Comparison of ENCODE assay signal across 15 cellular contexts in genomic region chr9:98521141-98521540, GRCh38.
DNase-seq lines count a peak whose midpoint lies in the region; ATAC-seq and TF ChIP-seq lines count a peak whose summit lies in the region.
"Had no signal": no experiment of that assay in that cellular context is flagged by ENCODE, and none has a peak within 500 bp of the region (broad histone marks: within the 10 kb centered on the region; RNA-seq: fewer than 3 reads in every experiment).

No MANE protein-coding gene starts in this region.

- no peak overlapping the region for H3K4me3 ChIP-seq in SK-N-SH (ENCODE audit: low read depth in 2 of 2, low read length in 1 of 2)
- no peak overlapping the region for H3K4me3 ChIP-seq in fibroblast of villous mesenchyme (ENCODE audit: low read depth, low read length)
- no peak overlapping the region for H3K4me3 ChIP-seq in vagina
- H3K4me3 ChIP-seq: right lobe of liver had no signal

- H3K9me2 ChIP-seq in SK-N-SH = no peaks in the 10 kb centered on the region

- 13% methylated on average over 3 of the region's 3 CpGs for WGBS in SK-N-SH (ENCODE audit: low lambda C conversion rate)

- no peak for ATAC-seq in SK-N-SH treated with all-trans-retinoic acid at 6 μM for 48 hours
- ATAC-seq: right lobe of liver had no signal

- no peak for TF ChIP-seq EP300 in SK-N-SH (IDR thresholded peaks at IDR 0.05; ENCODE audit: borderline replicate concordance in 1 of 2, low read depth in 1 of 2, low read length in 1 of 2)

- no peak overlapping the region for H3K9ac ChIP-seq in SK-N-SH

- H3K79me2 ChIP-seq in SK-N-SH (ENCODE audit: insufficient read depth) = no peaks in the 10 kb centered on the region

- no peak for TF ChIP-seq POLR2A in vagina (IDR thresholded peaks at IDR 0.05)

- intact Hi-C loops in vagina (cut with DNase I) = no loop called here

- CTCF ChIA-PET in SK-N-SH (lab: Yijun Ruan, JAX) = no interaction called here

- H3F3A ChIP-seq in SK-N-SH (replicated peaks; ENCODE audit: insufficient read depth) = peaks cover 4% of the 10 kb centered on the region

- TF ChIP-seq CTCF in SK-N-SH (IDR thresholded peaks at IDR 0.05) = no peak
- no peak for TF ChIP-seq CTCF in fibroblast of villous mesenchyme (IDR thresholded peaks at IDR 0.05; ENCODE audit: insufficient read depth, low read depth, low read length)
- TF ChIP-seq CTCF in vagina (IDR thresholded peaks at IDR 0.05) = no peak

- H3K4me1 ChIP-seq in SK-N-SH (ENCODE audit: control insufficient read depth in 1 of 2, insufficient read depth in 2 of 2, low read depth in 1 of 2, low read length in 1 of 2) (no peaks in the 10 kb centered on the region; a peak in 1 of 4 replicates), vagina (no peaks in the 10 kb centered on the region)
- H3K4me1 ChIP-seq: right lobe of liver had no signal

- DNase-seq in SK-N-SH (no peak), amniotic epithelial cell (ENCODE audit: low read depth) (peak; percentile 67), fibroblast of villous mesenchyme (ENCODE audit: low read depth) (peak; percentile 26), vagina (ENCODE audit: extremely low spot score in 2 of 2) (peak; percentile 71 to 72), activated gamma-delta T cell (lab: John Stamatoyannopoulos, UW) (no peak), T-helper 2 cell (no peak), SW480 (ENCODE audit: low spot score) (no peak)
- DNase-seq: activated CD4-positive, alpha-beta T cell treated with anti-CD3 and anti-CD28 coated beads for 1 hour; erythroblast; NCI-H146; OCI-M1; right lobe of liver; stimulated activated CD4-positive, alpha-beta T cell treated with anti-CD3 and anti-CD28 coated beads, Interleukin-4, amount 100 ng/mL, for 24 hours; T-helper 1 cell had no signal

- POLR2A ChIA-PET in SK-N-SH (lab: Yijun Ruan, JAX) = no interaction called here

- H3K27ac ChIP-seq in SK-N-SH (ENCODE audit: low read depth in 2 of 2, low read length in 1 of 2) = peak overlapping the region in 1 of 2 experiments; percentile 55; a peak in 2 of 4 replicates
- H3K27ac ChIP-seq in vagina = no peak overlapping the region
- H3K27ac ChIP-seq: right lobe of liver had no signal

- no peaks in the 10 kb centered on the region for H3K36me3 ChIP-seq in SK-N-SH (replicated peaks in 1 of 2; ENCODE audit: control insufficient read depth in 1 of 2, insufficient read depth in 2 of 2, low read length in 1 of 2)
- no peaks in the 10 kb centered on the region for H3K36me3 ChIP-seq in vagina
- H3K36me3 ChIP-seq: right lobe of liver had no signal

- H2AFZ ChIP-seq in SK-N-SH (ENCODE audit: low read depth) = 0 out of 2 replicates have a peak overlapping the region, but pooled peaks have one; percentile 29

- peak overlapping the region; percentile 7; the same call in 1 of the 2 replicates for H3K4me2 ChIP-seq in SK-N-SH

- TF ChIP-seq RAD21 in SK-N-SH (IDR thresholded peaks at IDR 0.05; ENCODE audit: low read length) = no peak

- H3K27me3 ChIP-seq in SK-N-SH (ENCODE audit: insufficient read depth) (no peaks in the 10 kb centered on the region), vagina (no peaks in the 10 kb centered on the region)
- H3K27me3 ChIP-seq: right lobe of liver had no signal

- no peaks in the 10 kb centered on the region for H3K9me3 ChIP-seq in SK-N-SH
- H3K9me3 ChIP-seq in vagina = no peaks in the 10 kb centered on the region
- H3K9me3 ChIP-seq: right lobe of liver had no signal

- no peaks in the 10 kb centered on the region for H4K20me1 ChIP-seq in SK-N-SH (ENCODE audit: insufficient read depth)

TF ChIP-seq in SK-N-SH, 30 proteins besides CTCF, POLR2A, EP300 and RAD21 (continues in another document):
- TF ChIP-seq GABPA (IDR thresholded peaks at IDR 0.05; ENCODE audit: low read depth) = no peak
- no peak for TF ChIP-seq FOXM1 (IDR thresholded peaks at IDR 0.05; ENCODE audit: low read depth)
- no peak for TF ChIP-seq REST (IDR thresholded peaks at IDR 0.05; ENCODE audit: low read depth, low read length)
- no peak for TF ChIP-seq MEF2A (IDR thresholded peaks at IDR 0.05; ENCODE audit: borderline replicate concordance, low read depth)
- no peak for TF ChIP-seq USF2 (IDR thresholded peaks at IDR 0.05; ENCODE audit: borderline replicate concordance, low read depth, low read length)
- peak; percentile 22; the same call in 1 of the 2 replicates for TF ChIP-seq TCF12 (IDR thresholded peaks at IDR 0.05)

TF ChIP-seq in SK-N-SH treated with all-trans-retinoic acid at 6 μM for 48 hours, 23 proteins besides CTCF, POLR2A, EP300 and RAD21 (continues in another document):
- TF ChIP-seq ARNTL (CRISPR knock-in tag; IDR thresholded peaks at IDR 0.05; ENCODE audit: borderline replicate concordance, low read depth) = no peak
- no peak for TF ChIP-seq TOX (CRISPR knock-in tag; IDR thresholded peaks at IDR 0.05; ENCODE audit: borderline replicate concordance)
- TF ChIP-seq ZC3H10 (CRISPR knock-in tag; IDR thresholded peaks at IDR 0.05) = no peak
- no peak for TF ChIP-seq CSDC2 (CRISPR knock-in tag; IDR thresholded peaks at IDR 0.05)
- TF ChIP-seq BACH2 (CRISPR knock-in tag; IDR thresholded peaks at IDR 0.05; ENCODE audit: borderline replicate concordance) = no peak
- no peak for TF ChIP-seq ESRRG (CRISPR knock-in tag; IDR thresholded peaks at IDR 0.05)
- no peak for TF ChIP-seq ZNF70 (CRISPR knock-in tag; IDR thresholded peaks at IDR 0.05)
- no peak for TF ChIP-seq CSRNP3 (CRISPR knock-in tag; IDR thresholded peaks at IDR 0.05)
- no peak for TF ChIP-seq TSHZ2 (CRISPR knock-in tag; IDR thresholded peaks at IDR 0.05)
- TF ChIP-seq PPARA (CRISPR knock-in tag; IDR thresholded peaks at IDR 0.05; ENCODE audit: borderline replicate concordance) = no peak
- TF ChIP-seq ZFP30 (CRISPR knock-in tag; IDR thresholded peaks at IDR 0.05) = no peak
- TF ChIP-seq ZNF565 (CRISPR knock-in tag; conservative IDR thresholded peaks at IDR 0.05; ENCODE audit: low read depth) = no peak
- no peak for TF ChIP-seq SNAI2 (CRISPR knock-in tag; IDR thresholded peaks at IDR 0.05)
- TF ChIP-seq OSR1 (CRISPR knock-in tag; IDR thresholded peaks at IDR 0.05) = no peak
- TF ChIP-seq POU6F1 (CRISPR knock-in tag; IDR thresholded peaks at IDR 0.05; ENCODE audit: borderline replicate concordance, low read depth) = no peak
- TF ChIP-seq ZFP3 (CRISPR knock-in tag; IDR thresholded peaks at IDR 0.05) = no peak

Comparison
In these comparisons a context has a peak if more than half of its experiments do, and no peak if none do; other contexts are left out.
1. DNase-seq: peak in amniotic epithelial cell (single experiment), fibroblast of villous mesenchyme (single experiment) and vagina (2 of 2); none in SK-N-SH (single experiment), activated gamma-delta T cell (single experiment), T-helper 2 cell (0 of 5) and SW480 (single experiment).